In the genomic region with DNA sequence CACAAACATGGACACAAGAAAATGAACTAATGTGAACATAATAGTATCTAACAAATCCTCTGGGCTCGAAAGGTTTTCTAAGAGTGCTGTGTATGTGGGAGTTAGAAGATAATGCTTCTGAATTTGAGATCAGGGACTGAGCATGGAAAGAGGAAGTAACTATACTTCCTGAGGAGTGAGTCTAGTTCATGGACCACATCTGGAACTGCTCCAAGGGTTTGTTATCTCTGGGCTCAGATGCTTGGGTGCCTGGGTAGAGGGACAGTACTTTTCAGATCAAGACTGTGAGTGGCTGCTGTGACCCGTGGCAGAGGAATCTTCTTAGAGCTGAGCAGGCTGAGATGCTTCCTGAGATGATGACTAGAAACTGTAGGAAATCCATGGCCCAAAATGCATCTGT, we compare ENCODE assay signal across 16 cellular contexts. TPM values are rescaled to one million over a fixed set of nuclear protein-coding genes. Genes with fewer than 3 reads are reported as not detected.
A peak's percentile ranks its signal among the peaks of the same experiment; 100 is the strongest.
DNase-seq lines count a peak whose midpoint lies in the region; ATAC-seq and TF ChIP-seq lines count a peak whose summit lies in the region.
"Had no signal": no experiment of that assay in that cellular context is flagged by ENCODE, and none has a peak within 500 bp of the region (broad histone marks: within the 10 kb centered on the region; RNA-seq: fewer than 3 reads in every experiment).

No MANE protein-coding gene starts in this region.

- in situ Hi-C loops in brain microvascular endothelial cell (cut with HindIII; ENCODE audit: low pct_ligation_motif_present, low sequenced_read_pairs), result no loop called here

- H3K4me2 ChIP-seq in OCI-LY7 (ENCODE audit: low read length), result no peak overlapping the region

- no peaks in the 10 kb centered on the region for H3K9me3 Mint-ChIP-seq in activated CD4-positive, alpha-beta T cell treated with anti-CD3 and anti-CD28 coated beads, Interleukin-2, amount 10 ng/mL, durations not matched to agents 7 days and 5 days
- no peaks in the 10 kb centered on the region for H3K9me3 Mint-ChIP-seq in stimulated activated memory B cell treated with anti-CD40 and anti-IgM and Interleukin-4, amounts not matched to agents 10 μg/mL and 1 μg/mL and 100 μg/mL, for 72 hours

- no TSS peak for BruUV-seq in OCI-LY7 (replicated peaks; lab: Mats Ljungman, UMichigan)

- H3K9me3 ChIP-seq in OCI-LY7 (ENCODE audit: low read length), result no peaks in the 10 kb centered on the region
- H3K9me3 ChIP-seq: lower lobe of right lung, tibial nerve had no signal

- DNase-seq in activated CD4-positive, alpha-beta T cell treated with anti-CD3 and anti-CD28 coated beads, Interleukin-2, amount 10 ng/mL, durations not matched to agents 7 days and 5 days, result no peak
- DNase-seq in activated CD4-positive, alpha-beta T cell treated with anti-CD3 and anti-CD28 coated beads, Interleukin-2, amount 50 U/mL, for 4 hours, result no peak
- DNase-seq in OCI-LY7 (ENCODE audit: low spot score) (peak; percentile 2), brain microvascular endothelial cell (peak; percentile 45), GM19238 (ENCODE audit: insufficient read length, low spot score) (no peak)
- DNase-seq in effector CD8-positive, alpha-beta T cell (lab: John Stamatoyannopoulos, UW), result no peak
- DNase-seq: activated CD4-positive, alpha-beta T cell treated with anti-CD3 and anti-CD28 coated beads for 4 hours; activated effector memory CD4-positive, alpha-beta T cell treated with Interleukin-2 at 50 U/mL for 16 hours; GOT3; lower lobe of right lung; NCI-H1092; NCI-H524 had no signal

- no peaks in the 10 kb centered on the region for H3K9me2 ChIP-seq in OCI-LY7 (ENCODE audit: insufficient read depth, low read length)

- peaks cover 5% of the 10 kb centered on the region; the same call in 1 of the 2 replicates for H3K36me3 ChIP-seq in OCI-LY7 (ENCODE audit: insufficient read depth, low read length)
- H3K36me3 ChIP-seq in brain microvascular endothelial cell (replicated peaks), result peaks cover 10% of the 10 kb centered on the region

- no peak overlapping the region for H3K4me3 Mint-ChIP-seq in activated CD4-positive, alpha-beta T cell treated with anti-CD3 and anti-CD28 coated beads, Interleukin-2, amount 10 ng/mL, durations not matched to agents 7 days and 5 days
- H3K4me3 Mint-ChIP-seq in stimulated activated memory B cell treated with anti-CD40 and anti-IgM and Interleukin-4, amounts not matched to agents 10 μg/mL and 1 μg/mL and 100 μg/mL, for 72 hours, result no peak overlapping the region

- ATAC-seq in stimulated activated memory B cell treated with anti-CD40 and anti-IgM and Interleukin-4, amounts not matched to agents 10 μg/mL and 1 μg/mL and 100 μg/mL, for 72 hours, result no peak
- ATAC-seq in GM19351 (IDR thresholded peaks at IDR 0.05; ENCODE audit: unreplicated experiment), result no peak

- H3K27me3 ChIP-seq in brain microvascular endothelial cell (replicated peaks), result no peaks in the 10 kb centered on the region
- H3K27me3 ChIP-seq: tibial nerve had no signal

- POLR2A ChIA-PET in activated CD4-positive, alpha-beta T cell treated with anti-CD3 and anti-CD28 coated beads, Interleukin-2, amount 10 ng/mL, durations not matched to agents 7 days and 5 days (lab: Charles Lee), result no interaction called here
- POLR2A ChIA-PET in OCI-LY7 (lab: Charles Lee), result no interaction called here

- CTCF ChIA-PET in activated CD4-positive, alpha-beta T cell treated with anti-CD3 and anti-CD28 coated beads, Interleukin-2, amount 10 ng/mL, durations not matched to agents 7 days and 5 days (lab: Charles Lee), result no interaction called here
- CTCF ChIA-PET in OCI-LY7 (lab: Charles Lee; ENCODE audit: unreplicated experiment), result no interaction called here

- peak overlapping the region; percentile 51 for H3K27ac Mint-ChIP-seq in activated CD4-positive, alpha-beta T cell treated with anti-CD3 and anti-CD28 coated beads, Interleukin-2, amount 10 ng/mL, durations not matched to agents 7 days and 5 days
- peak overlapping the region; percentile 12 for H3K27ac Mint-ChIP-seq in stimulated activated memory B cell treated with anti-CD40 and anti-IgM and Interleukin-4, amounts not matched to agents 10 μg/mL and 1 μg/mL and 100 μg/mL, for 72 hours

- H3K27ac ChIP-seq in OCI-LY7 (ENCODE audit: low read depth, low read length, poor library complexity, severe bottlenecking) (no peak overlapping the region), brain microvascular endothelial cell (no peak overlapping the region)
- H3K27ac ChIP-seq: lower lobe of right lung, SK-N-MC, tibial nerve had no signal

- no peaks in the 10 kb centered on the region for H3K27me3 Mint-ChIP-seq in activated CD4-positive, alpha-beta T cell treated with anti-CD3 and anti-CD28 coated beads, Interleukin-2, amount 10 ng/mL, durations not matched to agents 7 days and 5 days
- no peaks in the 10 kb centered on the region for H3K27me3 Mint-ChIP-seq in stimulated activated memory B cell treated with anti-CD40 and anti-IgM and Interleukin-4, amounts not matched to agents 10 μg/mL and 1 μg/mL and 100 μg/mL, for 72 hours

- TF ChIP-seq CTCF in OCI-LY7 (conservative IDR thresholded peaks at IDR 0.05; ENCODE audit: low read length) (no peak), brain microvascular endothelial cell (IDR thresholded peaks at IDR 0.05; ENCODE audit: low read depth, low read length, missing control alignments) (no peak)

- H3K4me1 ChIP-seq in OCI-LY7 (ENCODE audit: insufficient read depth, low read length, poor library complexity, severe bottlenecking), result no peaks in the 10 kb centered on the region
- H3K4me1 ChIP-seq: lower lobe of right lung, tibial nerve had no signal

- H3K4me3 ChIP-seq in OCI-LY7 (ENCODE audit: low read depth, low read length, poor library complexity, severe bottlenecking), result no peak overlapping the region
- no peak overlapping the region for H3K4me3 ChIP-seq in brain microvascular endothelial cell (ENCODE audit: low read depth, low read length)
- H3K4me3 ChIP-seq: lower lobe of right lung, SK-N-MC, tibial nerve had no signal

- no peak overlapping the region for H2AFZ ChIP-seq in OCI-LY7 (ENCODE audit: low read length)

- H4K20me1 ChIP-seq in OCI-LY7 (ENCODE audit: insufficient read depth, low read length), result no peaks in the 10 kb centered on the region

- intact Hi-C loops in OCI-LY7 (cut with micrococcal nuclease; ENCODE audit: unreplicated experiment), result no loop called here

- H3K79me2 ChIP-seq in OCI-LY7 (ENCODE audit: insufficient read depth, low read depth, low read length), result no peaks in the 10 kb centered on the region

- peaks cover 20% of the 10 kb centered on the region for H3K36me3 Mint-ChIP-seq in activated CD4-positive, alpha-beta T cell treated with anti-CD3 and anti-CD28 coated beads, Interleukin-2, amount 10 ng/mL, durations not matched to agents 7 days and 5 days (ENCODE audit: low read depth)
- H3K36me3 Mint-ChIP-seq in stimulated activated memory B cell treated with anti-CD40 and anti-IgM and Interleukin-4, amounts not matched to agents 10 μg/mL and 1 μg/mL and 100 μg/mL, for 72 hours, result peaks cover 18% of the 10 kb centered on the region

- peaks cover 4% of the 10 kb centered on the region for H3K4me1 Mint-ChIP-seq in activated CD4-positive, alpha-beta T cell treated with anti-CD3 and anti-CD28 coated beads, Interleukin-2, amount 10 ng/mL, durations not matched to agents 7 days and 5 days
- H3K4me1 Mint-ChIP-seq in stimulated activated memory B cell treated with anti-CD40 and anti-IgM and Interleukin-4, amounts not matched to agents 10 μg/mL and 1 μg/mL and 100 μg/mL, for 72 hours, result no peaks in the 10 kb centered on the region

RNA-seq across cellular contexts. Expression of gene TBC1D23, which starts 28.5 kb away (rescaled TPM):
- total RNA-seq in activated CD4-positive, alpha-beta T cell treated with anti-CD3 and anti-CD28 coated beads, Interleukin-2, amount 10 ng/mL, durations not matched to agents 7 days and 5 days, result 10 to 100 TPM; 28.2 to 28.6 TPM
- total RNA-seq in OCI-LY7 (2014; rRNA removed; shearing (Covaris generic)), result 12.0 and 12.7 TPM in 2 replicates
- total RNA-seq in OCI-LY7 (2022), result 20.9 and 23.4 TPM in 2 replicates

RNA-seq across cellular contexts. Expression of gene NIT2, which starts 45.2 kb away (rescaled TPM):
- 10 to 100 TPM; 41.7 to 45.7 TPM for total RNA-seq in activated CD4-positive, alpha-beta T cell treated with anti-CD3 and anti-CD28 coated beads, Interleukin-2, amount 10 ng/mL, durations not matched to agents 7 days and 5 days
- 25.7 and 34.6 TPM in 2 replicates for total RNA-seq in OCI-LY7 (2014; rRNA removed; shearing (Covaris generic))
- total RNA-seq in OCI-LY7 (2022), result 42.1 and 51.1 TPM in 2 replicates

Comparison
In these comparisons a context has a peak if more than half of its experiments do, and no peak if none do; other contexts are left out.
1. DNase-seq: peak in OCI-LY7 (single experiment) and brain microvascular endothelial cell (single experiment); none in activated CD4-positive, alpha-beta T cell treated with anti-CD3 and anti-CD28 coated beads, Interleukin-2, amount 10 ng/mL, durations not matched to agents 7 days and 5 days (single experiment), activated CD4-positive, alpha-beta T cell treated with anti-CD3 and anti-CD28 coated beads, Interleukin-2, amount 50 U/mL, for 4 hours (0 of 2), effector CD8-positive, alpha-beta T cell (single experiment) and GM19238 (single experiment).